ENCODE assay signal across 10 cellular contexts in the genomic region with DNA sequence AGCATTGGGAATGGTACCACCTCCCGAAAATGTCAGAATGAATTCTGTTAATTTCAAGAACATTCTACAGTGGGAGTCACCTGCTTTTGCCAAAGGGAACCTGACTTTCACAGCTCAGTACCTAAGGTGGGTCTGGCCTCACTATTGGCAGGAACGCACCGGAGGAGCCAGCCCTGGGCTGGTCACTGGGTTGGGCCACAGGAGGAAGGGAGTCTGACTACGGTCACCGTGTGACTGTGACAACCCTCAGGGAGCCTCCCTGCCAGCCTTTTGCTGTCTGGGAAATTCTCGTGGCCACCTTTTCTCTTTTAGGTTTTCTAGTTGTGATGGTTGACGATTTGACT. TPM values are rescaled to one million over a fixed set of nuclear protein-coding genes. Genes with fewer than 3 reads are reported as not detected.
A peak's percentile ranks its signal among the peaks of the same experiment; 100 is the strongest.
DNase-seq lines count a peak whose midpoint lies in the region; ATAC-seq and TF ChIP-seq lines count a peak whose summit lies in the region.
"Had no signal": no experiment of that assay in that cellular context is flagged by ENCODE, and none has a peak within 500 bp of the region (broad histone marks: within the 10 kb centered on the region; RNA-seq: fewer than 3 reads in every experiment).

No MANE protein-coding gene starts in this region.

- H3K9me3 Mint-ChIP-seq in MCF 10A (ENCODE audit: unreplicated experiment) (no peaks in the 10 kb centered on the region), brain (peaks cover 0 to 5% (median 0%) of the 10 kb centered on the region in 5 experiments)

- H3K27me3 Mint-ChIP-seq in MCF 10A (ENCODE audit: insufficient read depth, unreplicated experiment) (no peaks in the 10 kb centered on the region), brain (peaks cover 3% of the 10 kb centered on the region)

- CTCF ChIA-PET in MCF 10A (lab: Yijun Ruan, JAX) (interaction anchor here (1.9 kb wide), 1 partner anchor 65 kb away, joined by 6 read pairs; no protein-coding TSS in a partner anchor), mammary epithelial cell (lab: Charles Lee; ENCODE audit: low non-redundant PET) (no interaction called here)

- TF ChIP-seq EP300 in transverse colon (IDR thresholded peaks at IDR 0.05; ENCODE audit: low read depth), result no peak
- TF ChIP-seq EP300 in sigmoid colon (IDR thresholded peaks at IDR 0.05), result no peak

- H3K36me3 Mint-ChIP-seq in MCF 10A (ENCODE audit: insufficient read depth, unreplicated experiment), result peaks cover 33% of the 10 kb centered on the region
- peaks cover 44% of the 10 kb centered on the region for H3K36me3 Mint-ChIP-seq in brain

- H3K36me3 ChIP-seq in mammary epithelial cell (ENCODE audit: insufficient read depth, low read length) (no peaks in the 10 kb centered on the region), transverse colon (no peaks in the 10 kb centered on the region), prostate gland (no peaks in the 10 kb centered on the region), sigmoid colon (peaks cover 0 to 43% (median 3%) of the 10 kb centered on the region in 4 donors)
- H3K36me3 ChIP-seq: pancreas had no signal

- dilution Hi-C loops in mammary epithelial cell (cut with HindIII; ENCODE audit: low sequenced_read_pairs), result no loop called here

- ATAC-seq in HG03103 (IDR thresholded peaks at IDR 0.05; ENCODE audit: low read depth, unreplicated experiment), result peak; percentile 11

- H3K27ac Mint-ChIP-seq in MCF 10A (ENCODE audit: low read depth, unreplicated experiment) (peak overlapping the region; percentile 91), brain (peak overlapping the region in 3 of 5 experiments; percentile 36 to 91 (median 51))

- H3K4me1 Mint-ChIP-seq in MCF 10A (ENCODE audit: insufficient read depth, unreplicated experiment) (peaks cover 25% of the 10 kb centered on the region), brain (peaks cover 29% of the 10 kb centered on the region)

- no peak overlapping the region for H3K9ac ChIP-seq in mammary epithelial cell (ENCODE audit: insufficient read depth, low read length)

- BruUV-seq in MCF 10A (replicated peaks; lab: Mats Ljungman, UMichigan) (no TSS peak), mammary epithelial cell (replicated peaks; lab: Mats Ljungman, UMichigan) (no TSS peak)

- H3K79me2 ChIP-seq in mammary epithelial cell (ENCODE audit: insufficient read depth, low read length), result peaks cover 12% of the 10 kb centered on the region

- intact Hi-C loops in MCF 10A (cut with micrococcal nuclease) (no loop called here), mammary epithelial cell (cut with micrococcal nuclease) (loop anchor here (2.0 kb wide), 2 partner anchors 38 to 68 kb away; no protein-coding TSS in a partner anchor), transverse colon (cut with DNase I; ENCODE audit: low total_unique reads) (loop anchor here (5.0 kb wide), 1 partner anchor 36 kb away; no protein-coding TSS in a partner anchor), prostate gland (cut with DNase I) (no loop called here), sigmoid colon (cut with DNase I) (loop anchor here (5.0 kb wide), 1 partner anchor 66 kb away; no protein-coding TSS in a partner anchor)

- no peak overlapping the region for H3K4me2 ChIP-seq in mammary epithelial cell (ENCODE audit: insufficient read depth, low read depth, low read length)

- H3K4me3 ChIP-seq in mammary epithelial cell (replicated peaks in 1 of 3; ENCODE audit: insufficient read depth in 1 of 3, low read depth in 2 of 3, low read length in 3 of 3) (no peak overlapping the region), transverse colon (no peak overlapping the region), prostate gland (no peak overlapping the region), sigmoid colon (no peak overlapping the region)
- H3K4me3 ChIP-seq: pancreas had no signal

- H3K9me3 ChIP-seq in mammary epithelial cell (replicated peaks; ENCODE audit: insufficient read depth, low read length) (no peaks in the 10 kb centered on the region), transverse colon (no peaks in the 10 kb centered on the region), prostate gland (no peaks in the 10 kb centered on the region), sigmoid colon (no peaks in the 10 kb centered on the region)
- H3K9me3 ChIP-seq: pancreas had no signal

- in situ Hi-C loops in mammary epithelial cell (cut with MboI; ENCODE audit: low sequenced_read_pairs in 2 of 2), result no loop called here
- in situ Hi-C loops in transverse colon (cut with MboI; ENCODE audit: low pct_ligation_motif_present in 1 of 4, low pct_unique_long_range_greater_than_20kb in 1 of 4, low sequenced_read_pairs in 3 of 4), result no loop called here

- no peak for TF ChIP-seq POLR2A in transverse colon (IDR thresholded peaks at IDR 0.05)
- no peak for TF ChIP-seq POLR2A in prostate gland (IDR thresholded peaks at IDR 0.05)
- no peak for TF ChIP-seq POLR2A in sigmoid colon (IDR thresholded peaks at IDR 0.05)

- DNase-seq in MCF 10A (ENCODE audit: unreplicated experiment) (no peak), mammary epithelial cell (no peak), transverse colon (peak; percentile 45), hippocampal formation (lab: John Stamatoyannopoulos, UW) (no peak), prostate gland (ENCODE audit: low spot score) (no peak), sigmoid colon (no peak)

- POLR2A ChIA-PET in MCF 10A (lab: Yijun Ruan, JAX), result interaction anchor here (1.1 to 6.2 kb wide), 4 partner anchors 9 to 112 kb away, joined by 3 to 53 read pairs (median 11); partner anchors contain the start of gene IFNAR1

- no peaks in the 10 kb centered on the region for H4K20me1 ChIP-seq in mammary epithelial cell (ENCODE audit: insufficient read depth, low read length)

- H3K27ac ChIP-seq in mammary epithelial cell (ENCODE audit: insufficient read depth, low read depth, low read length) (no peak overlapping the region), transverse colon (peak overlapping the region; percentile 85 to 97 (median 92)), prostate gland (peak overlapping the region in 1 of 2 donors; percentile 49), sigmoid colon (no peak overlapping the region)
- H3K27ac ChIP-seq: C4-2B had no signal

- 96% methylated on average over 6 of the region's 7 CpGs for WGBS in mammary epithelial cell (ENCODE audit: low coverage, missing lambda C conversion rate)
- WGBS in transverse colon (ENCODE audit: low coverage in 1 of 2), 2 donors, result 74 to 84% methylated on average over 2 to 7 of the region's 7 CpGs
- WGBS in prostate gland, result 83% methylated on average over 7 of the region's 7 CpGs
- WGBS in sigmoid colon, 2 donors, result 64 to 75% methylated on average over 7 of the region's 7 CpGs

- no peak overlapping the region for H2AFZ ChIP-seq in mammary epithelial cell (ENCODE audit: low read depth, low read length)

- TF ChIP-seq CTCF in MCF 10A (IDR thresholded peaks at IDR 0.05; ENCODE audit: unreplicated experiment), result no peak
- no peak for TF ChIP-seq CTCF in mammary epithelial cell (conservative IDR thresholded peaks at IDR 0.05 in 1 of 2, IDR thresholded peaks at IDR 0.05 in 1 of 2; ENCODE audit: extremely low read depth in 1 of 2, insufficient read depth in 1 of 2, low read depth in 1 of 2, low read length in 2 of 2)
- no peak for TF ChIP-seq CTCF in brain (conservative IDR thresholded peaks at IDR 0.05)
- no peak for TF ChIP-seq CTCF in transverse colon (IDR thresholded peaks at IDR 0.05)
- no peak for TF ChIP-seq CTCF in prostate gland (IDR thresholded peaks at IDR 0.05)
- no peak for TF ChIP-seq CTCF in sigmoid colon (IDR thresholded peaks at IDR 0.05)

- H3K27me3 ChIP-seq in mammary epithelial cell (ENCODE audit: insufficient read depth, low read length) (no peaks in the 10 kb centered on the region), transverse colon (no peaks in the 10 kb centered on the region), prostate gland (replicated peaks; ENCODE audit: insufficient read depth) (no peaks in the 10 kb centered on the region), sigmoid colon (no peaks in the 10 kb centered on the region)
- H3K27me3 ChIP-seq: pancreas had no signal

- H3K4me3 Mint-ChIP-seq in MCF 10A (ENCODE audit: unreplicated experiment) (peak overlapping the region; percentile 75), brain (peak overlapping the region; percentile 90 to 98 (median 94))

- peaks cover 14% of the 10 kb centered on the region for H3K4me1 ChIP-seq in mammary epithelial cell (ENCODE audit: insufficient read depth, low read length)
- H3K4me1 ChIP-seq in transverse colon, result peaks cover 13 to 42% (median 37%) of the 10 kb centered on the region in 4 donors
- no peaks in the 10 kb centered on the region for H3K4me1 ChIP-seq in prostate gland (replicated peaks)
- peaks cover 0 to 18% (median 14%) of the 10 kb centered on the region in 4 donors for H3K4me1 ChIP-seq in sigmoid colon

RNA-seq across cellular contexts. Expression of gene IL10RB, which starts 2.2 kb away (rescaled TPM):
- total RNA-seq in MCF 10A (2022) (23.2 and 26.3 TPM in 2 replicates), mammary epithelial cell (10 to 100 TPM; 14.3 to 18.9 TPM), transverse colon (100 to 1,000 TPM in 1 of 4 donors, 10 to 100 TPM in 3; 15.7 to 104 (median 63.2) TPM), prostate gland (10 to 100 TPM; 29.3 to 30.8 TPM), sigmoid colon (10 to 100 TPM; 15.0 to 26.2 (median 23.6) TPM)
- polyA plus RNA-seq in mammary epithelial cell (20.4 TPM), brain (ENCODE audit: insufficient read depth, low read depth, low replicate concordance) (24.5 TPM), sigmoid colon (10 to 100 TPM; 30.0 to 66.8 (median 34.4) TPM)
- 20.4 TPM for polyA minus RNA-seq in mammary epithelial cell

RNA-seq across cellular contexts. Expression of gene IFNAR2, which starts 38.6 kb away (rescaled TPM):
- total RNA-seq in MCF 10A (2022), result 7.3 and 8.8 TPM in 2 replicates
- total RNA-seq in mammary epithelial cell, result 10 to 100 TPM in 1 of 2 donors, 1 to 10 TPM in 1; 5.7 to 16.7 TPM
- 15.4 TPM for polyA plus RNA-seq in mammary epithelial cell
- polyA minus RNA-seq in mammary epithelial cell, result 28.5 TPM
- 8.8 TPM for polyA plus RNA-seq in brain (ENCODE audit: insufficient read depth, low read depth, low replicate concordance)
- total RNA-seq in transverse colon, result 10 to 100 TPM in 1 of 4 donors, 1 to 10 TPM in 2, under 1 TPM in 1; 0.20 to 16.5 (median 5.1) TPM
- 1 to 10 TPM; 5.7 to 7.0 TPM for total RNA-seq in prostate gland
- 10 to 100 TPM in 3 of 4 donors, 1 to 10 TPM in 1; 7.6 to 19.0 (median 12.2) TPM for total RNA-seq in sigmoid colon
- polyA plus RNA-seq in sigmoid colon, result 10 to 100 TPM in 1 of 3 donors, 1 to 10 TPM in 2; 6.6 to 15.2 (median 7.9) TPM

RNA-seq across cellular contexts. Expression of gene IFNAR1, which starts 56.4 kb away (rescaled TPM):
- total RNA-seq in MCF 10A (2022) (30.0 and 35.5 TPM in 2 replicates), mammary epithelial cell (10 to 100 TPM; 17.2 to 26.9 TPM), transverse colon (10 to 100 TPM; 10.3 to 30.7 (median 28.9) TPM), prostate gland (10 to 100 TPM; 29.8 to 34.4 TPM), sigmoid colon (10 to 100 TPM; 23.5 to 32.6 (median 25.5) TPM)
- polyA plus RNA-seq in mammary epithelial cell (10.5 TPM), brain (ENCODE audit: insufficient read depth, low read depth, low replicate concordance) (14.9 TPM), sigmoid colon (10 to 100 TPM in 1 of 3 donors, 1 to 10 TPM in 2; 6.6 to 26.5 (median 7.9) TPM)
- 11.8 TPM for polyA minus RNA-seq in mammary epithelial cell

Comparison
In these comparisons a context has a peak if more than half of its experiments do, and no peak if none do; other contexts are left out.
1. intact Hi-C loops: an anchor here in mammary epithelial cell (2.0 kb wide), transverse colon (5.0 kb wide) and sigmoid colon (5.0 kb wide); none called in MCF 10A and prostate gland.
2. H3K27ac ChIP-seq: peak in transverse colon (4 of 4); none in mammary epithelial cell (single experiment) and sigmoid colon (0 of 4).